Comparison of ENCODE assay signal across 34 cellular contexts in genomic region chr15:44264148-44264547, GRCh38.
"Had no signal": no experiment of that assay in that cellular context is flagged by ENCODE, and none has a peak within 500 bp of the region (broad histone marks: within the 10 kb centered on the region; RNA-seq: fewer than 3 reads in every experiment).

No MANE protein-coding gene starts in this region.

- H3K4me3 ChIP-seq: MG63, Peyer's patch, SJSA1 had no signal

- H3K27ac ChIP-seq: Peyer's patch, SJSA1 had no signal

- H3K27me3 Mint-ChIP-seq: activated T-cell treated with anti-CD3 and anti-CD28 coated beads, Interleukin-2, amount 50 U/mL, for 24 hours had no signal

- H3K36me3 Mint-ChIP-seq: activated CD8-positive, alpha-beta memory T cell treated with anti-CD3 and anti-CD28 coated beads, Interleukin-2, amount 10 ng/mL, durations not matched to agents 7 days and 5 days; activated naive CD4-positive, alpha-beta T cell treated with anti-CD3 and anti-CD28 coated beads, Interleukin-2, amount 50 U/mL, for 72 hours; brain; WTC11 had no signal

- H3K27me3 ChIP-seq: MG63, Peyer's patch, SJSA1 had no signal

- ATAC-seq: activated CD8-positive, alpha-beta memory T cell treated with anti-CD3 and anti-CD28 coated beads, Interleukin-2, amount 10 ng/mL, durations not matched to agents 7 days and 5 days; activated naive CD4-positive, alpha-beta T cell treated with anti-CD3 and anti-CD28 coated beads, Interleukin-2, amount 50 U/mL, for 72 hours; activated naive CD8-positive, alpha-beta T cell treated with anti-CD3 and anti-CD28 coated beads, Interleukin-2, amount 50 U/mL, for 24 hours; SK-N-SH treated with all-trans-retinoic acid at 6 μM for 48 hours; WTC11 had no signal

- H3K4me1 ChIP-seq: Peyer's patch, SJSA1 had no signal

- H3K27ac Mint-ChIP-seq: activated CD8-positive, alpha-beta memory T cell treated with anti-CD3 and anti-CD28 coated beads, Interleukin-2, amount 10 ng/mL, durations not matched to agents 7 days and 5 days; activated naive CD4-positive, alpha-beta T cell treated with anti-CD3 and anti-CD28 coated beads, Interleukin-2, amount 50 U/mL, for 72 hours; activated naive CD8-positive, alpha-beta T cell treated with anti-CD3 and anti-CD28 coated beads, Interleukin-2, amount 50 U/mL, for 24 hours; activated T-cell treated with anti-CD3 and anti-CD28 coated beads, Interleukin-2, amount 50 U/mL, for 24 hours; activated T-helper 1 cell treated with anti-CD3 and anti-CD28 coated beads, Interleukin-12 subunit alpha, Interleukin-12 subunit beta, Interleukin-2, Interleukin-4 antibody, amounts not matched to agents 30 ng/mL and 10 ng/mL and 1 ng/mL, durations not matched to agents 14 hours and 24 hours and 36 hours; brain; T-helper 2 cell treated with Interferon-gamma antibody and Interleukin-4, amounts not matched to agents 5 μg/mL and 100 μg/mL, for 36 hours; WTC11 had no signal

- H3K4me3 Mint-ChIP-seq: activated CD8-positive, alpha-beta memory T cell treated with anti-CD3 and anti-CD28 coated beads, Interleukin-2, amount 10 ng/mL, durations not matched to agents 7 days and 5 days; activated naive CD8-positive, alpha-beta T cell treated with anti-CD3 and anti-CD28 coated beads, Interleukin-2, amount 50 U/mL, for 24 hours; activated T-cell treated with anti-CD3 and anti-CD28 coated beads, Interleukin-2, amount 50 U/mL, for 24 hours; activated T-helper 1 cell treated with anti-CD3 and anti-CD28 coated beads, Interleukin-12 subunit alpha, Interleukin-12 subunit beta, Interleukin-2, Interleukin-4 antibody, amounts not matched to agents 30 ng/mL and 10 ng/mL and 1 ng/mL, durations not matched to agents 14 hours and 24 hours and 36 hours; brain; central memory CD8-positive, alpha-beta T cell; T-helper 2 cell treated with Interferon-gamma antibody and Interleukin-4, amounts not matched to agents 5 μg/mL and 100 μg/mL, for 36 hours; WTC11 had no signal

- H3K9me3 ChIP-seq: MG63, Peyer's patch, SJSA1 had no signal

- FAIRE-seq: astrocyte had no signal

- DNase-seq: activated CD4-positive, alpha-beta T cell treated with anti-CD3 and anti-CD28 coated beads for 48 hours; activated CD4-positive, alpha-beta T cell treated with anti-CD3 and anti-CD28 coated beads, Interleukin-2, amount 50 U/mL, for 4 hours; activated CD4-positive, CD25-positive, alpha-beta regulatory T cell treated with anti-CD3 and anti-CD28 coated beads, Interleukin-2, amount 50 U/mL, for 72 hours; activated CD8-positive, alpha-beta memory T cell treated with anti-CD3 and anti-CD28 coated beads, Interleukin-2, amount 10 ng/mL, durations not matched to agents 7 days and 5 days; activated effector memory CD4-positive, alpha-beta T cell treated with Interleukin-2 at 50 U/mL for 16 hours; activated naive CD4-positive, alpha-beta T cell; activated naive CD8-positive, alpha-beta T cell treated with anti-CD3 and anti-CD28 coated beads, Interleukin-2, amount 50 U/mL, for 24 hours; activated T-cell treated with anti-CD3 and anti-CD28 coated beads, Interleukin-2, amount 50 U/mL, for 24 hours; amygdala; MG63; MV-4-11; NCI-H1092 treated with DMSO at 0.1 percent for 48 hours; NCI-H1417 treated with DMSO at 0.1 percent for 48 hours; NCI-H1694; NCI-H2029; NCI-H2107; NCI-H2171 treated with DMSO at 0.1 percent for 48 hours; NCI-H446 treated with DMSO at 0.1 percent for 48 hours; NCI-H524 treated with DMSO at 0.1 percent for 48 hours; NCI-H774; NK-92 treated with Interleukin-12 subunit alpha and Interleukin-12 subunit beta, amount 100 ng/mL, for 24 hours; OCI-M1; Peyer's patch; SHP77; SW 1271 had no signal

- H3K9me3 Mint-ChIP-seq: activated naive CD4-positive, alpha-beta T cell treated with anti-CD3 and anti-CD28 coated beads, Interleukin-2, amount 50 U/mL, for 72 hours; activated naive CD8-positive, alpha-beta T cell treated with anti-CD3 and anti-CD28 coated beads, Interleukin-2, amount 50 U/mL, for 24 hours; activated T-cell treated with anti-CD3 and anti-CD28 coated beads, Interleukin-2, amount 50 U/mL, for 24 hours; activated T-helper 1 cell treated with anti-CD3 and anti-CD28 coated beads, Interleukin-12 subunit alpha, Interleukin-12 subunit beta, Interleukin-2, Interleukin-4 antibody, amounts not matched to agents 30 ng/mL and 10 ng/mL and 1 ng/mL, durations not matched to agents 14 hours and 24 hours and 36 hours; central memory CD8-positive, alpha-beta T cell; T-helper 2 cell treated with Interferon-gamma antibody and Interleukin-4, amounts not matched to agents 5 μg/mL and 100 μg/mL, for 36 hours; WTC11 had no signal

- H3K4me1 Mint-ChIP-seq: activated CD8-positive, alpha-beta memory T cell treated with anti-CD3 and anti-CD28 coated beads, Interleukin-2, amount 10 ng/mL, durations not matched to agents 7 days and 5 days; activated naive CD8-positive, alpha-beta T cell treated with anti-CD3 and anti-CD28 coated beads, Interleukin-2, amount 50 U/mL, for 24 hours; central memory CD8-positive, alpha-beta T cell had no signal

- H3K36me3 ChIP-seq: MG63, Peyer's patch, SJSA1 had no signal
